17 cellular contexts compared by ENCODE assay signal in the genomic region with DNA sequence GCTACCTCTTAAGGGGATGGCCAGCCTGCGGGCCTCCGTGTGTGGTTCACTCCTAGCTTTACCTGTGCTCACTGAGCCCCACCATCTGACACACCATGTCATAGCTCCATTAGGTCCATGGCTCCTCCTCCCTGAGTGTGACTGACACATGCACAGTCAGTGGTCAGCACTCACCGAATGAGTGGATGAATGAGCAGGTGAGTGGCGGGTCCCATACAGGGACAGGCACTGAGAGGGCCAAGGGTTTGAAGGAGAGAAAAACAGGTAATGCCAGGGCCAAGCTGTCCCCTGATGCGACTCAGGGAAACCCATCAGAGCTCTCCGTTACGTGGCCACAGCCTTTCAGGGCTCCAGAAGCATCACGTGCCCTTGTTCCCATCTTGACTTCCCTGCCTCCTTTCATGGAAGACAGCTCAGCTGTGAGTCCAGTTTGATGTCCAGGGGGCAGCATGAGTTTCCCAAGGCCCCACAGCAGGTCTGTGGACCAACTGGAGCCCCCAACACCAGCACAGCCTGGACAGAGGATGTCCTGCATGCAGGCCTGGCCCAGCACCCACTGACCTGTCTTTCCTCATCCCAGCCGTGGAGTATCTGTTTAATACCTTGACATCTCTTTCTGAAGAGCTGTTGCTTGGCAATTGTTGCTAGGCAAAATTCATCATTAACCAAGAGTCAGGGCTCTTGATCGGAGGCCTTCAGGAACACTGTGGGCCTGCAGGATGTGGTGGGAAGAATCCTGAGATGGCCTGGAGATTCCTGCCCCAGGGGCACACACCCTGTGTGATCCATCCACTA.
DNase-seq lines count a peak whose midpoint lies in the region; ATAC-seq, FAIRE-seq and TF ChIP-seq lines count a peak whose summit lies in the region.
"Had no signal": no experiment of that assay in that cellular context is flagged by ENCODE, and none has a peak within 500 bp of the region (broad histone marks: within the 10 kb centered on the region; RNA-seq: fewer than 3 reads in every experiment).

No MANE protein-coding gene starts in this region.

- H3K9me1 ChIP-seq in K562 (ENCODE audit: control insufficient read depth, insufficient read depth, low read length): no peaks in the 10 kb centered on the region

- no peak for FAIRE-seq in K562 (lab: Jason Lieb, UNC)

- intact Hi-C loops in Right ventricle myocardium superior (cut with DNase I) (no loop called here), left ventricle myocardium inferior (cut with micrococcal nuclease) (no loop called here), K562 (cut with micrococcal nuclease) (no loop called here), thyroid gland (cut with DNase I) (no loop called here)

- in situ Hi-C loops in K562 (cut with MboI): no loop called here

- H2AFZ ChIP-seq in K562 (ENCODE audit: low read depth, low read length): no peak overlapping the region
- peak overlapping the region; percentile 47 for H2AFZ ChIP-seq in neural cell (ENCODE audit: low read depth, low read length)
- H2AFZ ChIP-seq: PC-9 had no signal

- H3F3A ChIP-seq in neural cell (ENCODE audit: insufficient read depth, low read length, poor library complexity, severe bottlenecking): no peaks in the 10 kb centered on the region

- no peak for TF ChIP-seq RAD21 in K562 (CRISPR knock-in tag; conservative IDR thresholded peaks at IDR 0.05 in 1 of 2, IDR thresholded peaks at IDR 0.05 in 1 of 2)
- TF ChIP-seq RAD21 in neural cell (conservative IDR thresholded peaks at IDR 0.05): peak; percentile 57

- CTCF ChIA-PET in K562 (lab: Yijun Ruan, JAX; ENCODE audit: low intra/inter-chr PET ratio): no interaction called here

- no peak for TF ChIP-seq POLR2A in K562 (conservative IDR thresholded peaks at IDR 0.05)
- TF ChIP-seq POLR2A in thyroid gland (IDR thresholded peaks at IDR 0.05): no peak

- BruUV-seq in K562 (replicated peaks; lab: Mats Ljungman, UMichigan): no TSS peak

- no peaks in the 10 kb centered on the region for H3K9me2 ChIP-seq in neural cell (ENCODE audit: insufficient read depth, low read length)

- H3K36me3 ChIP-seq in left ventricle myocardium inferior: no peaks in the 10 kb centered on the region
- H3K36me3 ChIP-seq in K562 (ENCODE audit: control insufficient read depth, insufficient read depth, low read length): no peaks in the 10 kb centered on the region
- H3K36me3 ChIP-seq in neural cell (ENCODE audit: insufficient read depth, low read length): no peaks in the 10 kb centered on the region
- H3K36me3 ChIP-seq in thyroid gland: no peaks in the 10 kb centered on the region

- H3K4me1 ChIP-seq in left ventricle myocardium inferior (no peaks in the 10 kb centered on the region), K562 (replicated peaks in 1 of 2; ENCODE audit: control insufficient read depth in 2 of 2, insufficient read depth in 2 of 2, low read length in 2 of 2) (peaks cover 0 to 7% of the 10 kb centered on the region in 2 experiments; a peak in 2 of 5 replicates), thyroid gland (peaks cover 7 to 11% of the 10 kb centered on the region in 2 donors)

- H3K9me3 ChIP-seq in left ventricle myocardium inferior (replicated peaks): no peaks in the 10 kb centered on the region
- no peaks in the 10 kb centered on the region for H3K9me3 ChIP-seq in K562 (replicated peaks; ENCODE audit: control insufficient read depth, insufficient read depth, low read depth, low read length)
- H3K9me3 ChIP-seq in neural cell (ENCODE audit: low read length): no peaks in the 10 kb centered on the region
- no peaks in the 10 kb centered on the region for H3K9me3 ChIP-seq in thyroid gland

- ATAC-seq in Right ventricle myocardium superior (ENCODE audit: poor library complexity) (no peak), K562 (no peak)
- ATAC-seq: CD8-positive, alpha-beta T cell had no signal

- H3K4me3 ChIP-seq in left ventricle myocardium inferior (no peak overlapping the region), K562 (no peak overlapping the region), neural cell (ENCODE audit: low read length) (peak overlapping the region; percentile 51), thyroid gland (replicated peaks in 1 of 3) (no peak overlapping the region)
- H3K4me3 ChIP-seq: PC-9, SK-N-MC had no signal

- DNase-seq in Right ventricle myocardium superior (peak; percentile 22), left ventricle myocardium inferior (no peak), K562 (ENCODE audit: extremely low read depth in 1 of 4, low spot score in 3 of 4) (no peak), thyroid gland (peak; percentile 31 to 35)
- no peak for DNase-seq in stimulated activated naive CD4-positive, alpha-beta T cell (lab: John Stamatoyannopoulos, UW)
- DNase-seq in stimulated activated CD4-positive, alpha-beta T cell treated with anti-CD3 and anti-CD28 coated beads, Interleukin-1b, Interleukin-23, amount 100 ng/mL, for 48 hours: no peak
- DNase-seq: CD8-positive, alpha-beta T cell; EL; HFFc6; KBM-7; NCI-H1092; NCI-H2029; NCI-H345; NCI-H526 treated with DMSO at 0.1 percent for 48 hours; PC-9 had no signal

- no peak overlapping the region for H3K4me2 ChIP-seq in K562 (ENCODE audit: insufficient read depth, low read length)
- H3K4me2 ChIP-seq in neural cell (ENCODE audit: low read length): peak overlapping the region; percentile 26
- H3K4me2 ChIP-seq: PC-9 had no signal

- TF ChIP-seq CTCF in left ventricle myocardium inferior (IDR thresholded peaks at IDR 0.05; ENCODE audit: borderline replicate concordance) (no peak), K562 (IDR thresholded peaks at IDR 0.05 in 2 of 3, conservative IDR thresholded peaks at IDR 0.05 in 1 of 3; ENCODE audit: insufficient read depth in 2 of 3, low read depth in 1 of 3, low read length in 3 of 3) (no peak), neural cell (IDR thresholded peaks at IDR 0.05; ENCODE audit: poor library complexity, severe bottlenecking) (peak; percentile 23), thyroid gland (IDR thresholded peaks at IDR 0.05) (no peak)

- no peak for TF ChIP-seq EP300 in K562 (IDR thresholded peaks at IDR 0.05; ENCODE audit: low read length)
- TF ChIP-seq EP300 in neural cell (conservative IDR thresholded peaks at IDR 0.05; ENCODE audit: poor library complexity, severe bottlenecking): peak; percentile 71

- H3K27ac ChIP-seq in left ventricle myocardium inferior (replicated peaks) (no peak overlapping the region), K562 (ENCODE audit: extremely low read depth, low read depth, low read length) (no peak overlapping the region), neural cell (ENCODE audit: low read length) (peak overlapping the region; percentile 90), thyroid gland (no peak overlapping the region)
- H3K27ac ChIP-seq: PC-9, SK-N-MC had no signal

- H3K9ac ChIP-seq in K562 (ENCODE audit: insufficient read depth in 1 of 2, low read depth in 2 of 2, low read length in 2 of 2) (no peak overlapping the region), neural cell (ENCODE audit: low read length) (peak overlapping the region; percentile 64)

- WGBS in K562 (ENCODE audit: insufficient coverage, low coverage, missing lambda C conversion rate): 0% methylated on average over 8 of the region's 10 CpGs
- 83 to 86% methylated on average over 8 to 10 of the region's 10 CpGs for WGBS in thyroid gland, 2 donors

- POLR2A ChIA-PET in K562 (lab: Yijun Ruan, JAX): interaction anchor here (0.7 kb wide), 1 partner anchor 485 kb away, joined by 3 read pairs; no protein-coding TSS in a partner anchor

- H3K79me2 ChIP-seq in K562 (ENCODE audit: control insufficient read depth, insufficient read depth, low read length): no peaks in the 10 kb centered on the region
- no peaks in the 10 kb centered on the region for H3K79me2 ChIP-seq in neural cell (replicated peaks; ENCODE audit: insufficient read depth, low read length)

- H4K20me1 ChIP-seq in K562 (replicated peaks; ENCODE audit: control insufficient read depth, insufficient read depth, low read length): 0 out of 2 replicates have a peak, but pooled peaks cover 3% of the 10 kb centered on the region
- no peaks in the 10 kb centered on the region for H4K20me1 ChIP-seq in neural cell (ENCODE audit: insufficient read depth)

- H3K27me3 ChIP-seq in left ventricle myocardium inferior (ENCODE audit: low read depth) (peaks cover 69% of the 10 kb centered on the region), K562 (ENCODE audit: control insufficient read depth in 2 of 2, insufficient read depth in 2 of 2, low read length in 2 of 2) (peaks cover 0 to 54% of the 10 kb centered on the region in 2 experiments; a peak in 3 of 5 replicates), neural cell (ENCODE audit: insufficient read depth, low read depth, low read length) (no peaks in the 10 kb centered on the region), thyroid gland (no peaks in the 10 kb centered on the region)

TF ChIP-seq in K562, 482 proteins besides CTCF, POLR2A, EP300 and RAD21 (continues in another document):
- TF ChIP-seq MYNN (IDR thresholded peaks at IDR 0.05) (0 out of 2 replicates have a peak, but pooled peaks have one; percentile 26), MYNN (CRISPR knock-in tag; IDR thresholded peaks at IDR 0.05) (no peak), RFX1 (IDR thresholded peaks at IDR 0.05) (peak; percentile 45; the same call in 1 of the 2 replicates), ZNF699 (CRISPR knock-in tag; IDR thresholded peaks at IDR 0.05; ENCODE audit: insufficient replicate concordance) (no peak), SUPT5H (IDR thresholded peaks at IDR 0.05) (no peak)

TF ChIP-seq in neural cell, 6 proteins besides CTCF, POLR2A, EP300 and RAD21 (continues in another document):
- TF ChIP-seq, protein P1, sequence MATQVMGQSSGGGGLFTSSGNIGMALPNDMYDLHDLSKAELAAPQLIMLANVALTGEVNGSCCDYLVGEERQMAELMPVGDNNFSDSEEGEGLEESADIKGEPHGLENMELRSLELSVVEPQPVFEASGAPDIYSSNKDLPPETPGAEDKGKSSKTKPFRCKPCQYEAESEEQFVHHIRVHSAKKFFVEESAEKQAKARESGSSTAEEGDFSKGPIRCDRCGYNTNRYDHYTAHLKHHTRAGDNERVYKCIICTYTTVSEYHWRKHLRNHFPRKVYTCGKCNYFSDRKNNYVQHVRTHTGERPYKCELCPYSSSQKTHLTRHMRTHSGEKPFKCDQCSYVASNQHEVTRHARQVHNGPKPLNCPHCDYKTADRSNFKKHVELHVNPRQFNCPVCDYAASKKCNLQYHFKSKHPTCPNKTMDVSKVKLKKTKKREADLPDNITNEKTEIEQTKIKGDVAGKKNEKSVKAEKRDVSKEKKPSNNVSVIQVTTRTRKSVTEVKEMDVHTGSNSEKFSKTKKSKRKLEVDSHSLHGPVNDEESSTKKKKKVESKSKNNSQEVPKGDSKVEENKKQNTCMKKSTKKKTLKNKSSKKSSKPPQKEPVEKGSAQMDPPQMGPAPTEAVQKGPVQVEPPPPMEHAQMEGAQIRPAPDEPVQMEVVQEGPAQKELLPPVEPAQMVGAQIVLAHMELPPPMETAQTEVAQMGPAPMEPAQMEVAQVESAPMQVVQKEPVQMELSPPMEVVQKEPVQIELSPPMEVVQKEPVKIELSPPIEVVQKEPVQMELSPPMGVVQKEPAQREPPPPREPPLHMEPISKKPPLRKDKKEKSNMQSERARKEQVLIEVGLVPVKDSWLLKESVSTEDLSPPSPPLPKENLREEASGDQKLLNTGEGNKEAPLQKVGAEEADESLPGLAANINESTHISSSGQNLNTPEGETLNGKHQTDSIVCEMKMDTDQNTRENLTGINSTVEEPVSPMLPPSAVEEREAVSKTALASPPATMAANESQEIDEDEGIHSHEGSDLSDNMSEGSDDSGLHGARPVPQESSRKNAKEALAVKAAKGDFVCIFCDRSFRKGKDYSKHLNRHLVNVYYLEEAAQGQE (IDR thresholded peaks at IDR 0.05; ENCODE audit: borderline replicate concordance): peak; percentile 88

Comparison
In these comparisons a context has a peak if more than half of its experiments do, and no peak if none do; other contexts are left out.
1. DNase-seq: peak in Right ventricle myocardium superior (single experiment) and thyroid gland (2 of 2); none in left ventricle myocardium inferior (single experiment), K562 (0 of 4), stimulated activated naive CD4-positive, alpha-beta T cell (0 of 6) and stimulated activated CD4-positive, alpha-beta T cell treated with anti-CD3 and anti-CD28 coated beads, Interleukin-1b, Interleukin-23, amount 100 ng/mL, for 48 hours (single experiment).